Comparison of ENCODE assay signal across 19 cellular contexts in genomic region chr1:180930687-180931086, GRCh38. TPM values are rescaled to one million over a fixed set of nuclear protein-coding genes. Genes with fewer than 3 reads are reported as not detected.
A peak's percentile ranks its signal among the peaks of the same experiment; 100 is the strongest.
DNase-seq lines count a peak whose midpoint lies in the region; ATAC-seq and TF ChIP-seq lines count a peak whose summit lies in the region.
"Had no signal": no experiment of that assay in that cellular context is flagged by ENCODE, and none has a peak within 500 bp of the region (broad histone marks: within the 10 kb centered on the region; RNA-seq: fewer than 3 reads in every experiment).

No MANE protein-coding gene starts in this region.

- H3K27me3 Mint-ChIP-seq in glutamatergic neuron (ENCODE audit: unreplicated experiment), result peaks cover 37% of the 10 kb centered on the region
- H3K27me3 Mint-ChIP-seq: effector memory CD8-positive, alpha-beta T cell had no signal

- peaks cover 30% of the 10 kb centered on the region for H3K9me3 Mint-ChIP-seq in glutamatergic neuron (ENCODE audit: unreplicated experiment)
- H3K9me3 Mint-ChIP-seq: activated CD4-positive, alpha-beta memory T cell treated with anti-CD3 and anti-CD28 coated beads for 36 hours; effector memory CD8-positive, alpha-beta T cell; IgD-negative memory B cell; natural killer cell; stimulated activated naive CD8-positive, alpha-beta T cell treated with anti-CD3 and anti-CD28 coated beads, Interleukin-15, Interleukin-2, amounts not matched to agents 100 ng/mL and 50 ng/mL, for 24 hours; T-helper 1 cell treated with Interleukin-12 subunit alpha and Interleukin-12 subunit beta and Interleukin-4 antibody, amounts not matched to agents 30 μg/mL and 1 μg/mL, for 36 hours; type B pancreatic cell had no signal

- ATAC-seq in HG02798 (IDR thresholded peaks at IDR 0.05; ENCODE audit: poor library complexity, unreplicated experiment) (no peak), HG03135 (IDR thresholded peaks at IDR 0.05; ENCODE audit: unreplicated experiment) (no peak), HG03097 (IDR thresholded peaks at IDR 0.05; ENCODE audit: low FRiP score, unreplicated experiment) (no peak), GM19023 (IDR thresholded peaks at IDR 0.05; ENCODE audit: unreplicated experiment) (no peak)
- ATAC-seq: effector memory CD8-positive, alpha-beta T cell; left cardiac atrium; natural killer cell had no signal

- peaks cover 65% of the 10 kb centered on the region for H3K4me1 Mint-ChIP-seq in glutamatergic neuron (ENCODE audit: low read depth, unreplicated experiment)

- H3K27ac Mint-ChIP-seq in glutamatergic neuron (ENCODE audit: unreplicated experiment), result peak overlapping the region; percentile 97
- H3K27ac Mint-ChIP-seq: activated CD4-positive, alpha-beta memory T cell treated with anti-CD3 and anti-CD28 coated beads for 36 hours; effector memory CD8-positive, alpha-beta T cell; natural killer cell; stimulated activated naive CD8-positive, alpha-beta T cell treated with anti-CD3 and anti-CD28 coated beads, Interleukin-15, Interleukin-2, amounts not matched to agents 100 ng/mL and 50 ng/mL, for 24 hours; T-helper 1 cell treated with Interleukin-12 subunit alpha and Interleukin-12 subunit beta and Interleukin-4 antibody, amounts not matched to agents 30 μg/mL and 1 μg/mL, for 36 hours; type B pancreatic cell had no signal

- peak overlapping the region; percentile 67 for H3K4me3 Mint-ChIP-seq in glutamatergic neuron (ENCODE audit: unreplicated experiment)
- H3K4me3 Mint-ChIP-seq: activated CD4-positive, alpha-beta memory T cell treated with anti-CD3 and anti-CD28 coated beads for 36 hours; effector memory CD8-positive, alpha-beta T cell; IgD-negative memory B cell; natural killer cell; stimulated activated naive CD8-positive, alpha-beta T cell treated with anti-CD3 and anti-CD28 coated beads, Interleukin-15, Interleukin-2, amounts not matched to agents 100 ng/mL and 50 ng/mL, for 24 hours; T-helper 1 cell treated with Interleukin-12 subunit alpha and Interleukin-12 subunit beta and Interleukin-4 antibody, amounts not matched to agents 30 μg/mL and 1 μg/mL, for 36 hours; type B pancreatic cell had no signal

- no peak for TF ChIP-seq CTCF in glutamatergic neuron (IDR thresholded peaks at IDR 0.05; ENCODE audit: partially characterized antibody, unreplicated experiment)

- H3K36me3 Mint-ChIP-seq in glutamatergic neuron (ENCODE audit: unreplicated experiment), result no peaks in the 10 kb centered on the region
- H3K36me3 Mint-ChIP-seq: activated CD4-positive, alpha-beta memory T cell treated with anti-CD3 and anti-CD28 coated beads for 36 hours; IgD-negative memory B cell; natural killer cell had no signal

- DNase-seq in DMS79 (lab: John Stamatoyannopoulos, UW) (peak; percentile 65), NCI-H187 treated with DMSO at 0.1 percent for 48 hours (lab: John Stamatoyannopoulos, UW) (peak; percentile 81), NCI-H82 treated with DMSO at 0.1 percent for 48 hours (lab: John Stamatoyannopoulos, UW; ENCODE audit: unreplicated experiment) (peak; percentile 73), glutamatergic neuron (peak; percentile 74)
- DNase-seq: activated CD4-positive, alpha-beta memory T cell treated with anti-CD3 and anti-CD28 coated beads for 36 hours; activated T-cell treated with anti-CD3 and anti-CD28 coated beads for 4 hours; Caco-2; effector memory CD8-positive, alpha-beta T cell; H7; left cardiac atrium; natural killer cell had no signal

RNA-seq across cellular contexts. Expression of gene KIAA1614, which starts 18.0 kb away (rescaled TPM):
- 4.1 TPM for total RNA-seq in glutamatergic neuron (ENCODE audit: unreplicated experiment)
- total RNA-seq: activated CD4-positive, alpha-beta memory T cell treated with anti-CD3 and anti-CD28 coated beads for 36 hours had no signal
